9 cellular contexts compared by ENCODE assay signal in the genomic region with DNA sequence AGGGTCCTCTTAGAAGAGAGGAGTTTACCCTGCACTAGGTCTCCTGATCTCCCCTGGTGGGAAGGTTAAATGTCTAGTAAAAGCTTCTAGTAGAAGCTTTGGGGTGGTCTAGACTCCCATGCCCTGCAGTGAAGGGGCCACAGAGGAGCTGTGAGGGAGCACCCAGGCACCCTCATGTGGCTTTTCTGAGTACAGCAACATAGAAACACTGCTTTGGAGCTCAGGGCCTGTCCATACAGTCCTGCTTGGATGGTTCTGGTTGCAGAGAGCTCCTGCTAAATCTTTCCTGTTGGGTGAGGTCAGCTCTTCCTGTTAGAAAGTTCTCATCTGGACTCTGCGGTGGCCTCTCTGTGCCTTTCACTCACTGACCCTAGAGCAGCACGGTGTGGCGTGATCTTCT. TPM values are rescaled to one million over a fixed set of nuclear protein-coding genes. Genes with fewer than 3 reads are reported as not detected.
DNase-seq lines count a peak whose midpoint lies in the region; ATAC-seq and TF ChIP-seq lines count a peak whose summit lies in the region.
"Had no signal": no experiment of that assay in that cellular context is flagged by ENCODE, and none has a peak within 500 bp of the region (broad histone marks: within the 10 kb centered on the region; RNA-seq: fewer than 3 reads in every experiment).

No MANE protein-coding gene starts in this region.

- ATAC-seq in foreskin keratinocyte (no peak), GM18517 (IDR thresholded peaks at IDR 0.05; ENCODE audit: unreplicated experiment) (no peak)

- no peaks in the 10 kb centered on the region for H3K9me3 ChIP-seq in SK-N-SH
- no peaks in the 10 kb centered on the region for H3K9me3 ChIP-seq in prostate gland
- H3K9me3 ChIP-seq: breast epithelium had no signal

- in situ Hi-C loops in GM13976 (cut with MboI; ENCODE audit: low sequenced_read_pairs, unreplicated experiment), result no loop called here

- CTCF ChIA-PET in SK-N-SH (lab: Yijun Ruan, JAX), result interaction anchor here (0.9 to 2.5 kb wide), 4 partner anchors 10 to 604 kb away, joined by 3 to 18 read pairs (median 6); no protein-coding TSS in a partner anchor

- H3K79me2 ChIP-seq in SK-N-SH (ENCODE audit: insufficient read depth), result no peaks in the 10 kb centered on the region

- H3K36me3 ChIP-seq in SK-N-SH (replicated peaks in 1 of 2; ENCODE audit: control insufficient read depth in 1 of 2, insufficient read depth in 2 of 2, low read length in 1 of 2) (no peaks in the 10 kb centered on the region), prostate gland (no peaks in the 10 kb centered on the region)
- H3K36me3 ChIP-seq: breast epithelium had no signal

- intact Hi-C loops in prostate gland (cut with DNase I), result no loop called here

- no peak for TF ChIP-seq POLR2A in prostate gland (IDR thresholded peaks at IDR 0.05)

- no peak for TF ChIP-seq EP300 in SK-N-SH (IDR thresholded peaks at IDR 0.05; ENCODE audit: borderline replicate concordance in 1 of 2, low read depth in 1 of 2, low read length in 1 of 2)

- TF ChIP-seq RAD21 in SK-N-SH (IDR thresholded peaks at IDR 0.05; ENCODE audit: low read length), result no peak

- DNase-seq in 8988T (peak; percentile 49), GM13976 (ENCODE audit: low spot score) (no peak), SK-N-SH (no peak), foreskin keratinocyte (no peak), prostate gland (ENCODE audit: low spot score) (no peak), DMS114 treated with DMSO at 0.1 percent for 48 hours (lab: John Stamatoyannopoulos, UW; ENCODE audit: unreplicated experiment) (no peak), ureter (ENCODE audit: low spot score) (no peak)

- H3K27ac ChIP-seq in SK-N-SH (ENCODE audit: low read depth in 2 of 2, low read length in 1 of 2) (no peak overlapping the region), foreskin keratinocyte (no peak overlapping the region), prostate gland (no peak overlapping the region)
- H3K27ac ChIP-seq: breast epithelium had no signal

- 100% methylated on average over 3 of the region's 3 CpGs for WGBS in SK-N-SH (ENCODE audit: low lambda C conversion rate)
- 96% methylated on average over 3 of the region's 3 CpGs for WGBS in prostate gland

- no peaks in the 10 kb centered on the region for H3K9me2 ChIP-seq in SK-N-SH

- H4K20me1 ChIP-seq in SK-N-SH (ENCODE audit: insufficient read depth), result no peaks in the 10 kb centered on the region

- no peaks in the 10 kb centered on the region for H3K27me3 ChIP-seq in SK-N-SH (ENCODE audit: insufficient read depth)
- no peaks in the 10 kb centered on the region for H3K27me3 ChIP-seq in foreskin keratinocyte
- no peaks in the 10 kb centered on the region for H3K27me3 ChIP-seq in prostate gland (replicated peaks; ENCODE audit: insufficient read depth)
- H3K27me3 ChIP-seq: breast epithelium had no signal

- POLR2A ChIA-PET in SK-N-SH (lab: Yijun Ruan, JAX), result no interaction called here

- H3K4me3 ChIP-seq in SK-N-SH (ENCODE audit: low read depth in 2 of 2, low read length in 1 of 2), result no peak overlapping the region
- H3K4me3 ChIP-seq in prostate gland, result no peak overlapping the region
- H3K4me3 ChIP-seq: breast epithelium had no signal

- peak; percentile 23 for TF ChIP-seq CTCF in GM13976 (IDR thresholded peaks at IDR 0.05; ENCODE audit: borderline replicate concordance, control extremely low read depth, extremely low read depth, insufficient read depth, missing control alignments)
- peak; percentile 14; the same call in 1 of the 2 replicates for TF ChIP-seq CTCF in SK-N-SH (IDR thresholded peaks at IDR 0.05)
- TF ChIP-seq CTCF in foreskin keratinocyte (conservative IDR thresholded peaks at IDR 0.05), result peak; percentile 44
- no peak for TF ChIP-seq CTCF in prostate gland (IDR thresholded peaks at IDR 0.05)

- no peak overlapping the region for H3K9ac ChIP-seq in SK-N-SH

- no peak overlapping the region for H3K4me2 ChIP-seq in SK-N-SH

- no peaks in the 10 kb centered on the region for H3F3A ChIP-seq in SK-N-SH (replicated peaks; ENCODE audit: insufficient read depth)

- no peak overlapping the region for H2AFZ ChIP-seq in SK-N-SH (ENCODE audit: low read depth)

- H3K4me1 ChIP-seq in SK-N-SH (ENCODE audit: control insufficient read depth in 1 of 2, insufficient read depth in 2 of 2, low read depth in 1 of 2, low read length in 1 of 2) (no peaks in the 10 kb centered on the region), foreskin keratinocyte (no peaks in the 10 kb centered on the region), prostate gland (replicated peaks) (no peaks in the 10 kb centered on the region)
- H3K4me1 ChIP-seq: breast epithelium had no signal

TF ChIP-seq in SK-N-SH, 30 proteins besides CTCF, POLR2A, EP300 and RAD21:
- TF ChIP-seq, protein P1, sequence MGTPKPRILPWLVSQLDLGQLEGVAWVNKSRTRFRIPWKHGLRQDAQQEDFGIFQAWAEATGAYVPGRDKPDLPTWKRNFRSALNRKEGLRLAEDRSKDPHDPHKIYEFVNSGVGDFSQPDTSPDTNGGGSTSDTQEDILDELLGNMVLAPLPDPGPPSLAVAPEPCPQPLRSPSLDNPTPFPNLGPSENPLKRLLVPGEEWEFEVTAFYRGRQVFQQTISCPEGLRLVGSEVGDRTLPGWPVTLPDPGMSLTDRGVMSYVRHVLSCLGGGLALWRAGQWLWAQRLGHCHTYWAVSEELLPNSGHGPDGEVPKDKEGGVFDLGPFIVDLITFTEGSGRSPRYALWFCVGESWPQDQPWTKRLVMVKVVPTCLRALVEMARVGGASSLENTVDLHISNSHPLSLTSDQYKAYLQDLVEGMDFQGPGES (IDR thresholded peaks at IDR 0.05; ENCODE audit: low read depth, low read length), result no peak
- TF ChIP-seq TAF1 (IDR thresholded peaks at IDR 0.05; ENCODE audit: borderline replicate concordance, low read depth, low read length), result no peak
- TF ChIP-seq SIN3A (IDR thresholded peaks at IDR 0.05; ENCODE audit: borderline replicate concordance, low read depth, low read length), result no peak
- TF ChIP-seq YY1 (IDR thresholded peaks at IDR 0.05; ENCODE audit: low read depth), result no peak
- no peak for TF ChIP-seq GABPA (IDR thresholded peaks at IDR 0.05; ENCODE audit: low read depth)
- TF ChIP-seq TEAD4 (IDR thresholded peaks at IDR 0.05; ENCODE audit: borderline replicate concordance, insufficient read depth), result no peak
- no peak for TF ChIP-seq RFX5 (IDR thresholded peaks at IDR 0.05; ENCODE audit: low read length)
- TF ChIP-seq FOXM1 (IDR thresholded peaks at IDR 0.05; ENCODE audit: low read depth), result no peak
- no peak for TF ChIP-seq MAX (IDR thresholded peaks at IDR 0.05; ENCODE audit: low read depth)

RNA-seq across cellular contexts. Expression of gene GPD1L, which starts 47.8 kb away (rescaled TPM):
- 6.1 and 7.7 TPM in 2 replicates for polyA plus RNA-seq in SK-N-SH (2012; rRNA removed)
- 8.0 and 8.7 TPM in 2 replicates for polyA plus RNA-seq in SK-N-SH (2012; cell fraction: cytosol; rRNA removed)
- polyA plus RNA-seq in SK-N-SH (2012; cell fraction: nucleus; rRNA removed), result 6.9 and 7.6 TPM in 2 replicates
- total RNA-seq in foreskin keratinocyte, result 4.0 and 4.5 TPM in 2 replicates
- polyA plus RNA-seq in foreskin keratinocyte, result 1.8 and 1.9 TPM in 2 replicates
- total RNA-seq in prostate gland, result 10 to 100 TPM; 50.4 to 70.8 TPM
- total RNA-seq in ureter, result 60.8 TPM

Comparison
In these comparisons a context has a peak if more than half of its experiments do, and no peak if none do; other contexts are left out.
1. CTCF ChIP-seq: peak in GM13976 (single experiment), SK-N-SH (single experiment) and foreskin keratinocyte (single experiment); none in prostate gland (0 of 4).